In genomic region chr9:92590386-92590785, GRCh38 we compare ENCODE assay signal across 10 cellular contexts. TPM values are rescaled to one million over a fixed set of nuclear protein-coding genes. Genes with fewer than 3 reads are reported as not detected.
DNase-seq lines count a peak whose midpoint lies in the region; TF ChIP-seq lines count a peak whose summit lies in the region.
"Had no signal": no experiment of that assay in that cellular context is flagged by ENCODE, and none has a peak within 500 bp of the region (broad histone marks: within the 10 kb centered on the region; RNA-seq: fewer than 3 reads in every experiment).

No MANE protein-coding gene starts in this region.

- H3K4me3 ChIP-seq in epithelial cell of esophagus (ENCODE audit: low read length) (no peak overlapping the region), transverse colon (no peak overlapping the region)

- H3K27me3 ChIP-seq in transverse colon: no peaks in the 10 kb centered on the region

- WGBS in transverse colon (ENCODE audit: low coverage in 1 of 2), 2 donors: 10 to 31% methylated on average over 3 of the region's 3 CpGs

- TF ChIP-seq EP300 in transverse colon (IDR thresholded peaks at IDR 0.05; ENCODE audit: low read depth): no peak

- H3K4me1 ChIP-seq in transverse colon: peaks cover 4 to 23% (median 13%) of the 10 kb centered on the region in 4 donors

- intact Hi-C loops in transverse colon (cut with DNase I; ENCODE audit: low total_unique reads): no loop called here

- no peaks in the 10 kb centered on the region for H3K9me3 ChIP-seq in transverse colon

- DNase-seq in NOMO-1 treated with DMSO at 0.1 percent for 48 hours (lab: John Stamatoyannopoulos, UW; ENCODE audit: unreplicated experiment) (peak; percentile 78), epithelial cell of esophagus (ENCODE audit: low read depth) (peak; percentile 22), medulla oblongata (ENCODE audit: extremely low spot score) (peak; percentile 60), transverse colon (peak; percentile 53), superior temporal gyrus (ENCODE audit: extremely low spot score) (no peak), H4 (ENCODE audit: low spot score) (no peak), erythroblast (lab: John Stamatoyannopoulos, UW) (no peak)
- DNase-seq: effector memory CD4-positive, alpha-beta T cell; NCI-H69 had no signal

- in situ Hi-C loops in transverse colon (cut with MboI; ENCODE audit: low pct_ligation_motif_present in 1 of 4, low pct_unique_long_range_greater_than_20kb in 1 of 4, low sequenced_read_pairs in 3 of 4): no loop called here

- H3K27ac ChIP-seq in transverse colon: peak overlapping the region; percentile 59 to 69 (median 64)

- TF ChIP-seq POLR2A in transverse colon (IDR thresholded peaks at IDR 0.05) (no peak), erythroblast (IDR thresholded peaks at IDR 0.05; ENCODE audit: low read length) (no peak)

- TF ChIP-seq CTCF in epithelial cell of esophagus (IDR thresholded peaks at IDR 0.05; ENCODE audit: insufficient read depth, low read depth, low read length, missing control alignments): no peak
- TF ChIP-seq CTCF in transverse colon (IDR thresholded peaks at IDR 0.05): no peak

- no peaks in the 10 kb centered on the region for H3K36me3 ChIP-seq in transverse colon

RNA-seq across cellular contexts. Expression of gene ECM2, which starts 54.6 kb away (rescaled TPM):
- 1 to 10 TPM in 3 of 4 donors, under 1 TPM in 1; 0.37 to 7.2 (median 3.1) TPM for total RNA-seq in transverse colon
- total RNA-seq in H4 (2014; rRNA removed; shearing (Covaris generic)): 2.0 and 5.2 TPM in 2 replicates
- total RNA-seq: T-helper 2 cell treated with Interferon-gamma antibody and Interleukin-4, amounts not matched to agents 100 ng/mL and 5 ng/mL, for 36 hours had no signal

Comparison
In these comparisons a context has a peak if more than half of its experiments do, and no peak if none do; other contexts are left out.
1. DNase-seq: peak in NOMO-1 treated with DMSO at 0.1 percent for 48 hours (single experiment), epithelial cell of esophagus (single experiment), medulla oblongata (single experiment) and transverse colon (single experiment); none in superior temporal gyrus (single experiment), H4 (single experiment) and erythroblast (0 of 2).